In genomic region chr4:15001825-15002658, GRCh38 we compare ENCODE assay signal across 8 cellular contexts. TPM values are rescaled to one million over a fixed set of nuclear protein-coding genes. Genes with fewer than 3 reads are reported as not detected.
DNase-seq lines count a peak whose midpoint lies in the region; ATAC-seq, FAIRE-seq and TF ChIP-seq lines count a peak whose summit lies in the region.

Gene CPEB2, plus strand, starts transcription at chr4:15002481. Its CDS starts 193 bp downstream, at chr4:15002674.

- H3K4me1 Mint-ChIP-seq in activated T-cell treated with anti-CD3 and anti-CD28 coated beads, Interleukin-2, amount 50 U/mL, for 24 hours (ENCODE audit: low read depth) = peaks cover 25% of the 10 kb centered on the region

- no peaks in the 10 kb centered on the region for H3K9me3 Mint-ChIP-seq in activated T-cell treated with anti-CD3 and anti-CD28 coated beads, Interleukin-2, amount 50 U/mL, for 24 hours

- TF ChIP-seq CTCF in epithelial cell of proximal tubule (conservative IDR thresholded peaks at IDR 0.05; ENCODE audit: low read depth, low read length) = no peak

- H3K4me3 ChIP-seq in epithelial cell of proximal tubule (ENCODE audit: low read depth, low read length) (peak within 1 kb of the TSS; percentile 84), mucosa of stomach (ENCODE audit: low read length) (peak within 1 kb of the TSS; percentile 85)

- ATAC-seq in GM21381 (IDR thresholded peaks at IDR 0.05; ENCODE audit: unreplicated experiment) = peak; percentile 58

- peak; percentile 97 for FAIRE-seq in HTR-8/SVneo (lab: Jason Lieb, UNC)

- no peaks in the 10 kb centered on the region for H3K9me3 ChIP-seq in mucosa of stomach (ENCODE audit: control insufficient read depth, low read length)

- DNase-seq in Caki2 (ENCODE audit: low read depth) = peak; percentile 97
- DNase-seq in HTR-8/SVneo (ENCODE audit: insufficient read length, low spot score) = peak; percentile 73
- peak; percentile 95 for DNase-seq in activated T-cell treated with anti-CD3 and anti-CD28 coated beads, Interleukin-2, amount 50 U/mL, for 24 hours
- no peak for DNase-seq in epithelial cell of proximal tubule (ENCODE audit: low read depth)
- peak; percentile 90 for DNase-seq in stimulated activated CD8-positive, alpha-beta memory T cell treated with anti-CD3 and anti-CD28 coated beads, Interleukin-4, amount 100 ng/mL, for 48 hours

- no peaks in the 10 kb centered on the region for H3K36me3 ChIP-seq in mucosa of stomach (ENCODE audit: control insufficient read depth, insufficient read depth, low read length)

- peak within 1 kb of the TSS; percentile 96 for H3K27ac Mint-ChIP-seq in activated T-cell treated with anti-CD3 and anti-CD28 coated beads, Interleukin-2, amount 50 U/mL, for 24 hours

- H3K36me3 Mint-ChIP-seq in activated T-cell treated with anti-CD3 and anti-CD28 coated beads, Interleukin-2, amount 50 U/mL, for 24 hours (ENCODE audit: low read depth) = peaks cover 3% of the 10 kb centered on the region

- no peaks in the 10 kb centered on the region for H3K4me1 ChIP-seq in mucosa of stomach (ENCODE audit: control insufficient read depth, insufficient read depth, low read length)

- H3K27me3 Mint-ChIP-seq in activated T-cell treated with anti-CD3 and anti-CD28 coated beads, Interleukin-2, amount 50 U/mL, for 24 hours = no peaks in the 10 kb centered on the region

- no peaks in the 10 kb centered on the region for H3K27me3 ChIP-seq in mucosa of stomach (ENCODE audit: control insufficient read depth, insufficient read depth, low read length)

- in situ Hi-C loops in Caki2 (cut with HindIII; ENCODE audit: low pct_unique_long_range_greater_than_20kb, low sequenced_read_pairs) = no loop called here

- peak within 1 kb of the TSS; percentile 97 for H3K9ac ChIP-seq in mucosa of stomach (ENCODE audit: low read length)

- peak within 1 kb of the TSS; percentile 87 for H3K4me3 Mint-ChIP-seq in activated T-cell treated with anti-CD3 and anti-CD28 coated beads, Interleukin-2, amount 50 U/mL, for 24 hours

TF ChIP-seq in PFSK-1, 5 proteins besides CTCF, POLR2A, EP300 and RAD21:
- TF ChIP-seq POLR2AphosphoS5 (IDR thresholded peaks at IDR 0.05; ENCODE audit: low read depth, low read length) = peak; percentile 84
- no peak for TF ChIP-seq SIN3A (IDR thresholded peaks at IDR 0.05; ENCODE audit: borderline replicate concordance, insufficient read depth, low read length)
- 0 out of 2 replicates have a peak, but pooled peaks have one; percentile 24 for TF ChIP-seq TAF1 (IDR thresholded peaks at IDR 0.05; ENCODE audit: borderline replicate concordance, insufficient read depth, low read length)
- peak in 1 of 2 experiments; percentile 44; a peak in 1 of 4 replicates for TF ChIP-seq REST (IDR thresholded peaks at IDR 0.05; ENCODE audit: insufficient read depth in 1 of 2, low read depth in 2 of 2, low read length in 2 of 2)
- no peak for TF ChIP-seq FOXP2 (optimal IDR thresholded peaks at IDR 0.05; ENCODE audit: borderline replicate concordance, extremely low read depth, extremely low read length, insufficient read depth)
TF ChIP-seq in PFSK-1: peak in this region for 3.

RNA-seq across cellular contexts. Expression of gene CPEB2, which starts in this region (rescaled TPM):
- total RNA-seq in Caki2 (2014; rRNA removed; shearing (Covaris generic); ENCODE audit: low replicate concordance) = 5.3 and 7.9 TPM in 2 replicates
- 4.4 TPM for polyA plus RNA-seq in PFSK-1 (2012; ENCODE audit: insufficient read length, low read depth)
- 3.5 and 7.7 TPM in 2 replicates for total RNA-seq in epithelial cell of proximal tubule
